In the genomic region with DNA sequence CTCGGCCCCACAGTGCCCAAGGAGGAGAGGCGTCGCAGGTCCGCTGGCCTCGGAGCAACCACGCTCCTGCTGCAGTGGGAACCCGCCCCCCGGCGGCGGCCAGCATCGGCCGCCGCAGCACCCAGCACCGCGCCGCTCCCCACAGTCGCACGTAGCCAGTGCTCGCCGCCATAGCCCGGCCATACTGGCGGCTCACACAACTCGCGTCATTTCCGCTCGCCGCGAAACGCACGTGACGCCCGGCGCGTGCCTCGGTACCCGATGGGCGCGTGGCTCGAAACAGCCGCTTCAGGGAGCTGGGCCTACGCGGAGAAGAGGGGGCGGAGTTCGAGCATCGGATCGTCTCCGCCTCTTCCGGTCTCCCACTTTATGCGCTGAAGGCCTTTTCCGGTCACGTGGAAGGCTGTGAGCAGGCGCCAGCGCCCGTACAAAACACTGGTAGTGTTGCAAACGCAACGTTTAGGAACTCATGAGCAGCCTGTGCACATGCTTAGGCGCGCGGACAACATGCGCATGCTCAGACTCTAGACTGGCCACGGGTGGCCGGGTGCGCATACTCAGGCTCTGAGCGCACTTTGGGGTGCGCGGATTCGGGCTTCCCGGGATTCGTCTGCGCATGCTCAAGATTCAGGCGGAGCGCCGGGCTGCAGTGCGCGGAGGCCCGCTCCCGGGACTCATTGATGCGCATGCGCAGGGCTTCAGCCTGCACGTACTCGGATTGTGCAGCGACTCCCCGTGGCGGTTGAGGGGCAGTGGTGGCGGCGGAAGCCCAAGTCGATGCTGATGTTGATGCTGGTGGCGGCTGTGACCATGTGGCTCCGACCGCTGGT, we compare ENCODE assay signal across 1 cellular context.
TF ChIP-seq lines count a peak whose summit lies in the region.

A gene with protein sequence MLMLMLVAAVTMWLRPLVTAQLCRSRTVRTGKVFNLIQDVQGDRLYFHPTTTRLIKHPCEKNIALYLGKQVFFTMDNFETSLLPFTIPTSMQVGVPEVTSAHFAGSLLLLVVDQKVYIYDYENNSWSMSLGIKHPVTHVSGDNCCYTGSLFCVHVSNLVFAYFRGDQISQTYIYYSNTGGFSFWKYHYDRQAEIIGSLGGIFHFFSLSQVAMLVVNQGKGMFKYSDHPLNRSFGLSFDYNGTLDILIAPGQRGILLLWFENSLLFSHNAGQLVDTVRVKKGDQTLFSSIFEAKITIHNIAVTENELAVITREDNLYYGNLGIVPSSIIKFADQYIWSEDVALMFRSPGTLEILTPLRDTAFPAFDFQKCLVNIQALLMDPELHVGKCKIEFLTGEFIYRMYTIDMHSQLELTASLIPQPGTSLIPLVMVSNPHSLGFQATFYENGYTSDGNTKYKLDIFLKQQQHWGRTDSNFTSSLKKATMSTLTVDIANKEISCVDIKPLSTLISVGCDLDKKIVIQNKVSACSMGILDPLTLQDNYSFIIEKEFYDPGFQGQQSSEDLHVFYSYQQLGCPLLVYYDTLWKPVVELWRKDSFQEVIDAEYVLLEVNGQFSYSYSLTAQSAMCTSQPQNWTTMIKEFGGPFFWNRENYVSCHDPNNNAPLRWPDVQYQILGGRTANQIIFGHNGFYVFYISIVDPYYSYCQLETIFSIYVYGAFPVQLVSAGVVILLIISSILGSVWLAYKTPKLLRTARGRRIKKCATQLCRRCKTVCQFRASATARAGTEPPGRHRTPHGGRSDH (plus strand): TSS at position 677 of the 830 bp plus-strand sequence. CDS start 101 bp downstream, at position 778.
A gene with protein sequence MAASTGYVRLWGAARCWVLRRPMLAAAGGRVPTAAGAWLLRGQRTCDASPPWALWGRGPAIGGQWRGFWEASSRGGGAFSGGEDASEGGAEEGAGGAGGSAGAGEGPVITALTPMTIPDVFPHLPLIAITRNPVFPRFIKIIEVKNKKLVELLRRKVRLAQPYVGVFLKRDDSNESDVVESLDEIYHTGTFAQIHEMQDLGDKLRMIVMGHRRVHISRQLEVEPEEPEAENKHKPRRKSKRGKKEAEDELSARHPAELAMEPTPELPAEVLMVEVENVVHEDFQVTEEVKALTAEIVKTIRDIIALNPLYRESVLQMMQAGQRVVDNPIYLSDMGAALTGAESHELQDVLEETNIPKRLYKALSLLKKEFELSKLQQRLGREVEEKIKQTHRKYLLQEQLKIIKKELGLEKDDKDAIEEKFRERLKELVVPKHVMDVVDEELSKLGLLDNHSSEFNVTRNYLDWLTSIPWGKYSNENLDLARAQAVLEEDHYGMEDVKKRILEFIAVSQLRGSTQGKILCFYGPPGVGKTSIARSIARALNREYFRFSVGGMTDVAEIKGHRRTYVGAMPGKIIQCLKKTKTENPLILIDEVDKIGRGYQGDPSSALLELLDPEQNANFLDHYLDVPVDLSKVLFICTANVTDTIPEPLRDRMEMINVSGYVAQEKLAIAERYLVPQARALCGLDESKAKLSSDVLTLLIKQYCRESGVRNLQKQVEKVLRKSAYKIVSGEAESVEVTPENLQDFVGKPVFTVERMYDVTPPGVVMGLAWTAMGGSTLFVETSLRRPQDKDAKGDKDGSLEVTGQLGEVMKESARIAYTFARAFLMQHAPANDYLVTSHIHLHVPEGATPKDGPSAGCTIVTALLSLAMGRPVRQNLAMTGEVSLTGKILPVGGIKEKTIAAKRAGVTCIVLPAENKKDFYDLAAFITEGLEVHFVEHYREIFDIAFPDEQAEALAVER (minus strand): TSS at position 186 of the 830 bp plus-strand sequence. CDS start 14 bp downstream, at position 172.

TF ChIP-seq in K562, 482 proteins besides CTCF, POLR2A, EP300 and RAD21 (continued from another document):
- TF ChIP-seq, protein P1, sequence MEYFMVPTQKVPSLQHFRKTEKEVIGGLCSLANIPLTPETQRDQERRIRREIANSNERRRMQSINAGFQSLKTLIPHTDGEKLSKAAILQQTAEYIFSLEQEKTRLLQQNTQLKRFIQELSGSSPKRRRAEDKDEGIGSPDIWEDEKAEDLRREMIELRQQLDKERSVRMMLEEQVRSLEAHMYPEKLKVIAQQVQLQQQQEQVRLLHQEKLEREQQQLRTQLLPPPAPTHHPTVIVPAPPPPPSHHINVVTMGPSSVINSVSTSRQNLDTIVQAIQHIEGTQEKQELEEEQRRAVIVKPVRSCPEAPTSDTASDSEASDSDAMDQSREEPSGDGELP (CRISPR knock-in tag; IDR thresholded peaks at IDR 0.05; ENCODE audit: borderline replicate concordance), result peak; percentile 95
- TF ChIP-seq KDM2B (CRISPR knock-in tag; IDR thresholded peaks at IDR 0.05) (0 out of 2 replicates have a peak, but pooled peaks have one; percentile 76), ELF1 (tag; IDR thresholded peaks at IDR 0.05) (peak; percentile 93), NR3C1 (CRISPR knock-in tag; IDR thresholded peaks at IDR 0.05) (peak; percentile 23; the same call in 1 of the 2 replicates), NFIC (IDR thresholded peaks at IDR 0.05) (no peak), PRPF4 (IDR thresholded peaks at IDR 0.05; ENCODE audit: insufficient read depth, low read depth, low read length, poor library complexity, severe bottlenecking) (peak; percentile 75), HNRNPLL (IDR thresholded peaks at IDR 0.05; ENCODE audit: low read depth, low read length, poor library complexity, severe bottlenecking) (peak; percentile 64), MXI1 (IDR thresholded peaks at IDR 0.05; ENCODE audit: low read depth, low read length) (peak; percentile 87), SNRNP70 (optimal IDR thresholded peaks at IDR 0.05; ENCODE audit: low read depth, low read length) (no peak), CHD1 (IDR thresholded peaks at IDR 0.05; ENCODE audit: low read length) (peak; percentile 11), MBD2 (IDR thresholded peaks at IDR 0.05; ENCODE audit: borderline replicate concordance, low read depth) (peak; percentile 83), KLF1 (tag; IDR thresholded peaks at IDR 0.05) (0 out of 2 replicates have a peak, but pooled peaks have one; percentile 33), POLR3A (IDR thresholded peaks at IDR 0.05; ENCODE audit: borderline replicate concordance, extremely low read depth, insufficient read depth, insufficient read length) (no peak), ZNF780A (CRISPR knock-in tag; IDR thresholded peaks at IDR 0.05) (no peak), NCOR1 (IDR thresholded peaks at IDR 0.05) (peak; percentile 18; the same call in 1 of the 2 replicates), C11orf30 (IDR thresholded peaks at IDR 0.05; ENCODE audit: low read depth) (peak; percentile 98), MTA1 (IDR thresholded peaks at IDR 0.05; ENCODE audit: borderline replicate concordance) (peak; percentile 97), YY1 (IDR thresholded peaks at IDR 0.05; ENCODE audit: borderline replicate concordance in 1 of 3, control insufficient read depth in 1 of 3, extremely low read depth in 1 of 3, insufficient read depth in 3 of 3, insufficient read length in 1 of 3, insufficient replicate concordance in 2 of 3, low read depth in 1 of 3, low read length in 2 of 3) (peak; percentile 89 to 98 (median 98)), ZKSCAN1 (IDR thresholded peaks at IDR 0.05; ENCODE audit: low read depth, low read length) (peak; percentile 52; the same call in 1 of the 2 replicates), KHSRP (IDR thresholded peaks at IDR 0.05) (no peak)
- TF ChIP-seq, protein P2, sequence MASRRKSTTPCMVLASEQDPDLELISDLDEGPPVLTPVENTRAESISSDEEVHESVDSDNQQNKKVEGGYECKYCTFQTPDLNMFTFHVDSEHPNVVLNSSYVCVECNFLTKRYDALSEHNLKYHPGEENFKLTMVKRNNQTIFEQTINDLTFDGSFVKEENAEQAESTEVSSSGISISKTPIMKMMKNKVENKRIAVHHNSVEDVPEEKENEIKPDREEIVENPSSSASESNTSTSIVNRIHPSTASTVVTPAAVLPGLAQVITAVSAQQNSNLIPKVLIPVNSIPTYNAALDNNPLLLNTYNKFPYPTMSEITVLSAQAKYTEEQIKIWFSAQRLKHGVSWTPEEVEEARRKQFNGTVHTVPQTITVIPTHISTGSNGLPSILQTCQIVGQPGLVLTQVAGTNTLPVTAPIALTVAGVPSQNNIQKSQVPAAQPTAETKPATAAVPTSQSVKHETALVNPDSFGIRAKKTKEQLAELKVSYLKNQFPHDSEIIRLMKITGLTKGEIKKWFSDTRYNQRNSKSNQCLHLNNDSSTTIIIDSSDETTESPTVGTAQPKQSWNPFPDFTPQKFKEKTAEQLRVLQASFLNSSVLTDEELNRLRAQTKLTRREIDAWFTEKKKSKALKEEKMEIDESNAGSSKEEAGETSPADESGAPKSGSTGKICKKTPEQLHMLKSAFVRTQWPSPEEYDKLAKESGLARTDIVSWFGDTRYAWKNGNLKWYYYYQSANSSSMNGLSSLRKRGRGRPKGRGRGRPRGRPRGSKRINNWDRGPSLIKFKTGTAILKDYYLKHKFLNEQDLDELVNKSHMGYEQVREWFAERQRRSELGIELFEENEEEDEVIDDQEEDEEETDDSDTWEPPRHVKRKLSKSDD (conservative IDR thresholded peaks at IDR 0.05; ENCODE audit: low read length), result 0 out of 2 replicates have a peak, but pooled peaks have one; percentile 24
- TF ChIP-seq, protein P3, sequence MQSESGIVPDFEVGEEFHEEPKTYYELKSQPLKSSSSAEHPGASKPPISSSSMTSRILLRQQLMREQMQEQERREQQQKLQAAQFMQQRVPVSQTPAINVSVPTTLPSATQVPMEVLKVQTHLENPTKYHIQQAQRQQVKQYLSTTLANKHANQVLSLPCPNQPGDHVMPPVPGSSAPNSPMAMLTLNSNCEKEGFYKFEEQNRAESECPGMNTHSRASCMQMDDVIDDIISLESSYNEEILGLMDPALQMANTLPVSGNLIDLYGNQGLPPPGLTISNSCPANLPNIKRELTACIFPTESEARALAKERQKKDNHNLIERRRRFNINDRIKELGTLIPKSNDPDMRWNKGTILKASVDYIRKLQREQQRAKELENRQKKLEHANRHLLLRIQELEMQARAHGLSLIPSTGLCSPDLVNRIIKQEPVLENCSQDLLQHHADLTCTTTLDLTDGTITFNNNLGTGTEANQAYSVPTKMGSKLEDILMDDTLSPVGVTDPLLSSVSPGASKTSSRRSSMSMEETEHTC (IDR thresholded peaks at IDR 0.05), result peak; percentile 100
- TF ChIP-seq, protein P4, sequence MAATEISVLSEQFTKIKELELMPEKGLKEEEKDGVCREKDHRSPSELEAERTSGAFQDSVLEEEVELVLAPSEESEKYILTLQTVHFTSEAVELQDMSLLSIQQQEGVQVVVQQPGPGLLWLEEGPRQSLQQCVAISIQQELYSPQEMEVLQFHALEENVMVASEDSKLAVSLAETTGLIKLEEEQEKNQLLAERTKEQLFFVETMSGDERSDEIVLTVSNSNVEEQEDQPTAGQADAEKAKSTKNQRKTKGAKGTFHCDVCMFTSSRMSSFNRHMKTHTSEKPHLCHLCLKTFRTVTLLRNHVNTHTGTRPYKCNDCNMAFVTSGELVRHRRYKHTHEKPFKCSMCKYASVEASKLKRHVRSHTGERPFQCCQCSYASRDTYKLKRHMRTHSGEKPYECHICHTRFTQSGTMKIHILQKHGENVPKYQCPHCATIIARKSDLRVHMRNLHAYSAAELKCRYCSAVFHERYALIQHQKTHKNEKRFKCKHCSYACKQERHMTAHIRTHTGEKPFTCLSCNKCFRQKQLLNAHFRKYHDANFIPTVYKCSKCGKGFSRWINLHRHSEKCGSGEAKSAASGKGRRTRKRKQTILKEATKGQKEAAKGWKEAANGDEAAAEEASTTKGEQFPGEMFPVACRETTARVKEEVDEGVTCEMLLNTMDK (IDR thresholded peaks at IDR 0.05; ENCODE audit: borderline replicate concordance, insufficient read depth, low read depth, low read length, poor library complexity, severe bottlenecking), result peak; percentile 34
- TF ChIP-seq, protein P5, sequence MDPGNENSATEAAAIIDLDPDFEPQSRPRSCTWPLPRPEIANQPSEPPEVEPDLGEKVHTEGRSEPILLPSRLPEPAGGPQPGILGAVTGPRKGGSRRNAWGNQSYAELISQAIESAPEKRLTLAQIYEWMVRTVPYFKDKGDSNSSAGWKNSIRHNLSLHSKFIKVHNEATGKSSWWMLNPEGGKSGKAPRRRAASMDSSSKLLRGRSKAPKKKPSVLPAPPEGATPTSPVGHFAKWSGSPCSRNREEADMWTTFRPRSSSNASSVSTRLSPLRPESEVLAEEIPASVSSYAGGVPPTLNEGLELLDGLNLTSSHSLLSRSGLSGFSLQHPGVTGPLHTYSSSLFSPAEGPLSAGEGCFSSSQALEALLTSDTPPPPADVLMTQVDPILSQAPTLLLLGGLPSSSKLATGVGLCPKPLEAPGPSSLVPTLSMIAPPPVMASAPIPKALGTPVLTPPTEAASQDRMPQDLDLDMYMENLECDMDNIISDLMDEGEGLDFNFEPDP (CRISPR knock-in tag; IDR thresholded peaks at IDR 0.05), result no peak
TF ChIP-seq in K562: peak in this region for 167.
